10 cellular contexts compared by ENCODE assay signal in the genomic region with DNA sequence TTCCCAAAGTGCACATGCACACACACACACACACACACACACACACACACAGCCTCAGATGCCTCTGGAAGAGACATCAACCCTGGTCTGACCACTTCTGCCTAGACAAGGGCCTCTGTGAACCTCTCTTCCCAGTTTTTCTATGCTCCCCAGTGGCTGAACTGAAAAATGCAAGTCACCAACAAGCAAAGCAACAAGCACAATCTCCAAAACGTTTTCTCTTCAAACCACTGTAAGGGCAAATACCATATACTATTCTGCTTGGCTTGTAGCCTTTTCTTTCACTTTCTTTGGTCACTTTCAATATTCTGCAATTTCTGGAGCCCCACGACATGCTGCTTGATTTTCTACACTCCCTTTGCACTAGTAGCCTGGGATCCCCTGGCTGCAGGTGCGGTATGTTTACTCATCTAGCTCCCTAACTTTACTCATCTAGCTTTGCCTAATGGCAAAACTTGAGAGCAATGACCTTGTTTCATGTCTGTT.
DNase-seq lines count a peak whose midpoint lies in the region; ATAC-seq and TF ChIP-seq lines count a peak whose summit lies in the region.
"Had no signal": no experiment of that assay in that cellular context is flagged by ENCODE, and none has a peak within 500 bp of the region (broad histone marks: within the 10 kb centered on the region; RNA-seq: fewer than 3 reads in every experiment).

No MANE protein-coding gene starts in this region.

- H3K27me3 ChIP-seq in SU-DHL-6 (ENCODE audit: low read length): no peaks in the 10 kb centered on the region
- no peaks in the 10 kb centered on the region for H3K27me3 ChIP-seq in heart left ventricle
- H3K27me3 ChIP-seq in tibial nerve: no peaks in the 10 kb centered on the region

- ATAC-seq in GM19463 (IDR thresholded peaks at IDR 0.05; ENCODE audit: unreplicated experiment): peak; percentile 57
- peak; percentile 47 for ATAC-seq in HG03442 (IDR thresholded peaks at IDR 0.05; ENCODE audit: unreplicated experiment)
- ATAC-seq in heart left ventricle: peak; percentile 38 to 68 (median 62)
- ATAC-seq in activated T-helper 17 cell treated with anti-CD3 and anti-CD28 coated beads, Interleukin-2, amount 50 U/mL, for 72 hours (replicated peaks): no peak

- TF ChIP-seq EP300 in tibial nerve (IDR thresholded peaks at IDR 0.05): no peak

- H3K79me2 ChIP-seq in SU-DHL-6 (ENCODE audit: insufficient read depth, low read length): no peaks in the 10 kb centered on the region

- intact Hi-C loops in heart left ventricle (cut with DNase I): no loop called here

- H3K9me2 ChIP-seq in SU-DHL-6 (replicated peaks; ENCODE audit: insufficient read depth, low read length): no peaks in the 10 kb centered on the region

- no peaks in the 10 kb centered on the region for H3K4me1 Mint-ChIP-seq in activated T-helper 17 cell treated with anti-CD3 and anti-CD28 coated beads, Interleukin-2, amount 50 U/mL, for 72 hours

- no peak overlapping the region for H3K4me2 ChIP-seq in SU-DHL-6 (ENCODE audit: low read depth, low read length, poor library complexity, severe bottlenecking)

- peaks cover 0 to 58% (median 40%) of the 10 kb centered on the region in 12 donors for H3K4me1 ChIP-seq in heart left ventricle
- peaks cover 0 to 87% (median 25%) of the 10 kb centered on the region in 4 donors for H3K4me1 ChIP-seq in tibial nerve

- TF ChIP-seq POLR2A in heart left ventricle (IDR thresholded peaks at IDR 0.05): no peak
- no peak for TF ChIP-seq POLR2A in tibial nerve (IDR thresholded peaks at IDR 0.05)

- no peaks in the 10 kb centered on the region for H3F3A ChIP-seq in SU-DHL-6 (ENCODE audit: insufficient read depth)

- H3K4me3 ChIP-seq in SU-DHL-6 (ENCODE audit: insufficient read depth, low read length, poor library complexity, severe bottlenecking): no peak overlapping the region
- no peak overlapping the region for H3K4me3 ChIP-seq in heart left ventricle
- no peak overlapping the region for H3K4me3 ChIP-seq in tibial nerve
- H3K4me3 ChIP-seq: skin epidermis had no signal

- no peaks in the 10 kb centered on the region for H3K36me3 Mint-ChIP-seq in activated T-helper 17 cell treated with anti-CD3 and anti-CD28 coated beads, Interleukin-2, amount 50 U/mL, for 72 hours (ENCODE audit: low read depth)

- TF ChIP-seq CTCF in SU-DHL-6 (IDR thresholded peaks at IDR 0.05; ENCODE audit: insufficient read depth, low read length, poor library complexity, severe bottlenecking) (peak; percentile 19), heart left ventricle (IDR thresholded peaks at IDR 0.05) (peak in 10 of 12 donors; percentile 12 to 46 (median 34)), tibial nerve (IDR thresholded peaks at IDR 0.05) (peak in 4 of 5 experiments; percentile 25 to 45 (median 43))

- H3K36me3 ChIP-seq in SU-DHL-6 (ENCODE audit: low read length) (no peaks in the 10 kb centered on the region), heart left ventricle (no peaks in the 10 kb centered on the region), tibial nerve (no peaks in the 10 kb centered on the region)

- H3K27ac Mint-ChIP-seq in activated T-helper 17 cell treated with anti-CD3 and anti-CD28 coated beads, Interleukin-2, amount 50 U/mL, for 72 hours: no peak overlapping the region
- H3K27ac Mint-ChIP-seq: T-helper 1 cell treated with Interleukin-12 subunit alpha and Interleukin-12 subunit beta and Interleukin-4 antibody, amounts not matched to agents 30 μg/mL and 1 μg/mL, for 36 hours had no signal

- H3K27ac ChIP-seq in SU-DHL-6 (ENCODE audit: low read depth, low read length) (no peak overlapping the region), heart left ventricle (peak overlapping the region in 5 of 12 donors; percentile 2 to 64 (median 43)), tibial nerve (peak overlapping the region in 2 of 4 donors; percentile 53 to 58)
- H3K27ac ChIP-seq: skin epidermis had no signal

- H3K4me3 Mint-ChIP-seq in activated T-helper 17 cell treated with anti-CD3 and anti-CD28 coated beads, Interleukin-2, amount 50 U/mL, for 72 hours: no peak overlapping the region
- H3K4me3 Mint-ChIP-seq: T-helper 1 cell treated with Interleukin-12 subunit alpha and Interleukin-12 subunit beta and Interleukin-4 antibody, amounts not matched to agents 30 μg/mL and 1 μg/mL, for 36 hours had no signal

- DNase-seq in Daoy (ENCODE audit: low read depth) (peak; percentile 37), heart left ventricle (no peak), tibial nerve (ENCODE audit: low spot score in 2 of 2) (no peak), activated T-cell treated with anti-CD3 and anti-CD28 coated beads for 4 hours (no peak)

- no peaks in the 10 kb centered on the region for H4K20me1 ChIP-seq in SU-DHL-6 (ENCODE audit: low read depth, low read length)

- H3K9ac ChIP-seq in SU-DHL-6 (ENCODE audit: low read length): no peak overlapping the region

- no peaks in the 10 kb centered on the region for H3K27me3 Mint-ChIP-seq in activated T-helper 17 cell treated with anti-CD3 and anti-CD28 coated beads, Interleukin-2, amount 50 U/mL, for 72 hours

- no peaks in the 10 kb centered on the region for H3K9me3 Mint-ChIP-seq in activated T-helper 17 cell treated with anti-CD3 and anti-CD28 coated beads, Interleukin-2, amount 50 U/mL, for 72 hours
- H3K9me3 Mint-ChIP-seq: T-helper 1 cell treated with Interleukin-12 subunit alpha and Interleukin-12 subunit beta and Interleukin-4 antibody, amounts not matched to agents 30 μg/mL and 1 μg/mL, for 36 hours had no signal

- no peak overlapping the region for H2AFZ ChIP-seq in SU-DHL-6 (ENCODE audit: low read depth, low read length, severe bottlenecking)

- WGBS in heart left ventricle, 4 donors: 50 to 60% (median 53%) methylated on average over 3 of the region's 3 CpGs
- whole genome bisulfite sequencing in tibial nerve, 2 donors: 40% methylated on average over 3 of the region's 3 CpGs

- H3K9me3 ChIP-seq in SU-DHL-6 (ENCODE audit: insufficient read depth, low read length): no peaks in the 10 kb centered on the region
- no peaks in the 10 kb centered on the region for H3K9me3 ChIP-seq in heart left ventricle
- no peaks in the 10 kb centered on the region for H3K9me3 ChIP-seq in tibial nerve
